ENCODE assay signal across 10 cellular contexts in the genomic region with DNA sequence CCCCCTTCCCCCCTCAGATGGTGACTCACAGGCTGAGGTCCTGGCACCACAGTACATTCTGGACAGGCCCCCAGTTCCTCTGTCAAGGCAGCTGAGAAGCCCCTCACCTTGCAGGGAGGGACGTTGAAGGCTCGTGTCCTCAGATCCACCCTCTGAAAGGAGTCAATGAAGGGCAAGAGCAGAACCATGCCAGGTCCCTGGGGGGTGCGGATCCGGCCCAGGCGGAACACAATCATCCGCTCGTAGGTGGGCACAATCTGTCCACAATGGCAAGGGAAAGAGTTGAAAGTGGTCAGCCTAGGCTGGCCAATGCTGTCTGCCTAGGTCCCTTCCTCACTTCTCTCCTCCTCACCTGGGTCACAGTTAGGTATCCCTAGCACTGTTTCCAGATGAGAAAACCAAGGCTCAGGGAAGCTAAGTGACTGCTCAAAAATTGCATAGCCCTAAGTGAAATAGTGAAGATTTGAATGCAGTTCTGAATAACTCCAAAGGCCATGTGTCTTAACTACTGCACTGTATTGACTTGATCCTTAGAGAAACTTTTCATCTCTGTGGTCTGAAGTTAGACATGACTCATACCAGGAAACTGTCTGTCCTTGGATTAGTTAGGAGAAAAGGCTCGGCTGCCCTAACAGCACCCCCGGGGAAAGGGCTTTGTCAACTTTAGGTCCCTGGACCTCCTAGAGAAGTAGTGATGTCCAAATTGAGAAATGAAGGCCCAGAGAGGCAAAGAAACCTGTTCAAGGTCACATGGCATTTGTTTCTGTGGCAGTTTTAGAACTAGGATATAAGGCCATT. TPM values are rescaled to one million over a fixed set of nuclear protein-coding genes. Genes with fewer than 3 reads are reported as not detected.
DNase-seq lines count a peak whose midpoint lies in the region; ATAC-seq and TF ChIP-seq lines count a peak whose summit lies in the region.
"Had no signal": no experiment of that assay in that cellular context is flagged by ENCODE, and none has a peak within 500 bp of the region (broad histone marks: within the 10 kb centered on the region; RNA-seq: fewer than 3 reads in every experiment).

No MANE protein-coding gene starts in this region.

- no peaks in the 10 kb centered on the region for H3K9me3 ChIP-seq in spleen
- no peaks in the 10 kb centered on the region for H3K9me3 ChIP-seq in trophoblast cell (ENCODE audit: insufficient read depth, low read depth, low read length)
- H3K9me3 ChIP-seq: pancreas had no signal

- H3K4me1 ChIP-seq in foreskin keratinocyte (peaks cover 33% of the 10 kb centered on the region), spleen (peaks cover 50 to 100% (median 87%) of the 10 kb centered on the region in 6 donors), trophoblast cell (ENCODE audit: control insufficient read depth in 1 of 2, insufficient read depth in 2 of 2, low read length in 2 of 2) (peaks cover 6 to 10% of the 10 kb centered on the region in 2 experiments)

- no peaks in the 10 kb centered on the region for H3K36me3 Mint-ChIP-seq in natural killer cell treated with Interleukin-12 subunit alpha and Interleukin-12 subunit beta and Interleukin-15 and Interleukin-18, amount 100 ng/mL, for 72 hours

- H2BK120ac ChIP-seq in trophoblast cell (ENCODE audit: insufficient read depth, low read length, poor library complexity): no peak overlapping the region

- WGBS in spleen, 5 donors: 74 to 90% (median 87%) methylated on average over 8 to 9 of the region's 9 CpGs
- WGBS in trophoblast cell (ENCODE audit: extremely low coverage, insufficient coverage, insufficient read length): no CpG with 5 or more reads among the region's 9 CpGs

- H3K4me2 ChIP-seq in trophoblast cell (ENCODE audit: low read length): no peak overlapping the region

- H3K27me3 ChIP-seq in foreskin keratinocyte: no peaks in the 10 kb centered on the region
- H3K27me3 ChIP-seq in spleen (replicated peaks in 1 of 7): no peaks in the 10 kb centered on the region
- no peaks in the 10 kb centered on the region for H3K27me3 ChIP-seq in trophoblast cell (ENCODE audit: insufficient read depth, low read length)
- H3K27me3 ChIP-seq: pancreas had no signal

- no peaks in the 10 kb centered on the region for H3K27me3 Mint-ChIP-seq in natural killer cell treated with Interleukin-12 subunit alpha and Interleukin-12 subunit beta and Interleukin-15 and Interleukin-18, amount 100 ng/mL, for 72 hours

- H3K9me3 Mint-ChIP-seq in natural killer cell treated with Interleukin-12 subunit alpha and Interleukin-12 subunit beta and Interleukin-15 and Interleukin-18, amount 100 ng/mL, for 72 hours: no peaks in the 10 kb centered on the region

- peaks cover under 1% of the 10 kb centered on the region for H3K79me2 ChIP-seq in trophoblast cell (ENCODE audit: control insufficient read depth, insufficient read depth, low read length, poor library complexity)

- ATAC-seq in foreskin keratinocyte (peak; percentile 60), HG03457 (IDR thresholded peaks at IDR 0.05; ENCODE audit: unreplicated experiment) (no peak)
- no peak for ATAC-seq in natural killer cell treated with Interleukin-12 subunit alpha and Interleukin-12 subunit beta and Interleukin-15 and Interleukin-18, amount 100 ng/mL, for 72 hours

- H3K4ac ChIP-seq in trophoblast cell (ENCODE audit: low read depth, low read length): no peak overlapping the region

- TF ChIP-seq POLR2A in spleen (IDR thresholded peaks at IDR 0.05): no peak

- DNase-seq in H4 (ENCODE audit: low spot score) (peak; percentile 65), SW480 (ENCODE audit: low spot score) (peak; percentile 60), foreskin keratinocyte (peak; percentile 85 to 87), spleen (no peak), NOMO-1 treated with dmso at 0.1 percent for 144 hours (lab: John Stamatoyannopoulos, UW; ENCODE audit: unreplicated experiment) (no peak), trophoblast cell (no peak)
- DNase-seq in natural killer cell treated with Interleukin-12 subunit alpha and Interleukin-12 subunit beta and Interleukin-15 and Interleukin-18, amount 100 ng/mL, for 72 hours (ENCODE audit: low spot score): no peak
- DNase-seq: KG1, pancreas had no signal

- H4K8ac ChIP-seq in trophoblast cell (ENCODE audit: low read depth, low read length): no peak overlapping the region

- H3K79me1 ChIP-seq in trophoblast cell (ENCODE audit: low read length): peaks cover 1% of the 10 kb centered on the region

- H3K9ac ChIP-seq in trophoblast cell (ENCODE audit: low read length): no peak overlapping the region

- no peak overlapping the region for H3K18ac ChIP-seq in trophoblast cell (ENCODE audit: low read length)

- peaks cover 18 to 20% of the 10 kb centered on the region in 2 donors for H3K4me1 Mint-ChIP-seq in natural killer cell treated with Interleukin-12 subunit alpha and Interleukin-12 subunit beta and Interleukin-15 and Interleukin-18, amount 100 ng/mL, for 72 hours (ENCODE audit: low read depth in 2 of 2)

- no peak overlapping the region for H3K27ac Mint-ChIP-seq in natural killer cell treated with Interleukin-12 subunit alpha and Interleukin-12 subunit beta and Interleukin-15 and Interleukin-18, amount 100 ng/mL, for 72 hours

- H4K12ac ChIP-seq in trophoblast cell (ENCODE audit: low read depth, low read length): no peak overlapping the region

- no peak overlapping the region for H2BK12ac ChIP-seq in trophoblast cell (ENCODE audit: low read length)

- H2AFZ ChIP-seq in trophoblast cell (ENCODE audit: insufficient read depth, low read length, poor library complexity): no peak overlapping the region

- peaks cover 0 to 17% (median 0%) of the 10 kb centered on the region in 6 donors for H3K36me3 ChIP-seq in spleen
- no peaks in the 10 kb centered on the region for H3K36me3 ChIP-seq in trophoblast cell (ENCODE audit: control insufficient read depth in 1 of 2, insufficient read depth in 2 of 2, low read length in 2 of 2)
- H3K36me3 ChIP-seq: pancreas had no signal

- H3K27ac ChIP-seq in foreskin keratinocyte: peak overlapping the region; percentile 98
- peak overlapping the region; percentile 19 to 97 (median 86) for H3K27ac ChIP-seq in spleen
- no peak overlapping the region for H3K27ac ChIP-seq in trophoblast cell (ENCODE audit: low read depth, low read length)

- no peak overlapping the region for H2BK5ac ChIP-seq in trophoblast cell (ENCODE audit: low read depth, low read length, poor library complexity)

- intact Hi-C loops in spleen (cut with DNase I; ENCODE audit: low total_unique reads): no loop called here

- no peak overlapping the region for H3K14ac ChIP-seq in trophoblast cell (ENCODE audit: low read length)

- H3K4me3 Mint-ChIP-seq in natural killer cell treated with Interleukin-12 subunit alpha and Interleukin-12 subunit beta and Interleukin-15 and Interleukin-18, amount 100 ng/mL, for 72 hours: no peak overlapping the region

- TF ChIP-seq CTCF in foreskin keratinocyte (conservative IDR thresholded peaks at IDR 0.05) (no peak), spleen (IDR thresholded peaks at IDR 0.05 in 8 of 11, conservative IDR thresholded peaks at IDR 0.05 in 3 of 11) (no peak)

- H2AK5ac ChIP-seq in trophoblast cell (ENCODE audit: low read length): no peak overlapping the region

- H3K4me3 ChIP-seq in spleen (no peak overlapping the region), trophoblast cell (ENCODE audit: low read depth, low read length) (no peak overlapping the region)
- H3K4me3 ChIP-seq: pancreas had no signal

- no peak overlapping the region for H4K91ac ChIP-seq in trophoblast cell (ENCODE audit: low read depth, low read length)

- no peak overlapping the region for H3K23ac ChIP-seq in trophoblast cell (ENCODE audit: low read length)

RNA-seq across cellular contexts. Expression of gene STOML1, which starts 2.9 kb away (rescaled TPM):
- total RNA-seq in H4 (2014; rRNA removed; shearing (Covaris generic)): 5.2 and 6.7 TPM in 2 replicates
- total RNA-seq in foreskin keratinocyte (15.7 and 18.3 TPM in 2 replicates), spleen (10 to 100 TPM in 3 of 7 donors, 1 to 10 TPM in 4; 9.0 to 15.2 (median 9.6) TPM)
- polyA plus RNA-seq in foreskin keratinocyte (17.4 and 19.2 TPM in 2 replicates), spleen (10 to 100 TPM in 2 of 3 donors, 1 to 10 TPM in 1; 8.2 to 12.4 (median 10.4) TPM)
- polyA plus RNA-seq in trophoblast cell (2013): 4.0 and 4.1 TPM in 2 replicates
- total RNA-seq in natural killer cell treated with Interleukin-12 subunit alpha and Interleukin-12 subunit beta and Interleukin-15 and Interleukin-18, amount 100 ng/mL, for 72 hours: 10 to 100 TPM; 14.3 to 17.9 TPM

RNA-seq across cellular contexts. Expression of gene PML, which starts 5.3 kb away (rescaled TPM):
- 19.0 and 20.0 TPM in 2 replicates for total RNA-seq in H4 (2014; rRNA removed; shearing (Covaris generic))
- total RNA-seq in foreskin keratinocyte (81.5 and 92.6 TPM in 2 replicates), spleen (100 to 1,000 TPM in 2 of 7 donors, 10 to 100 TPM in 5; 79.5 to 127 (median 88.4) TPM)
- polyA plus RNA-seq in foreskin keratinocyte (88.0 and 91.4 TPM in 2 replicates), spleen (10 to 100 TPM; 17.5 to 34.6 (median 26.1) TPM)
- 18.7 and 18.8 TPM in 2 replicates for polyA plus RNA-seq in trophoblast cell (2013)
- 10 to 100 TPM; 62.6 to 72.3 TPM for total RNA-seq in natural killer cell treated with Interleukin-12 subunit alpha and Interleukin-12 subunit beta and Interleukin-15 and Interleukin-18, amount 100 ng/mL, for 72 hours

Comparison
In these comparisons a context has a peak if more than half of its experiments do, and no peak if none do; other contexts are left out.
1. DNase-seq: peak in H4 (single experiment), SW480 (single experiment) and foreskin keratinocyte (2 of 2); none in spleen (single experiment), NOMO-1 treated with dmso at 0.1 percent for 144 hours (single experiment), trophoblast cell (0 of 2) and natural killer cell treated with Interleukin-12 subunit alpha and Interleukin-12 subunit beta and Interleukin-15 and Interleukin-18, amount 100 ng/mL, for 72 hours (single experiment).